ENCODE assay signal across 1 cellular context in genomic region chr13:59588717-59589067, GRCh38.
TF ChIP-seq lines count a peak whose summit lies in the region.

No MANE protein-coding gene starts in this region.

TF ChIP-seq in WTC11, 78 proteins besides CTCF, POLR2A, EP300 and RAD21 (continued from another document):
- no peak for TF ChIP-seq STAT6 (CRISPR knock-in tag; conservative IDR thresholded peaks at IDR 0.05; ENCODE audit: low read depth)
- no peak for TF ChIP-seq HMGXB4 (CRISPR knock-in tag; IDR thresholded peaks at IDR 0.05)
- TF ChIP-seq AFF4 (CRISPR knock-in tag; IDR thresholded peaks at IDR 0.05; ENCODE audit: borderline replicate concordance) = no peak
- TF ChIP-seq PREB (CRISPR knock-in tag; IDR thresholded peaks at IDR 0.05; ENCODE audit: borderline replicate concordance) = no peak
- no peak for TF ChIP-seq FOXJ3 (CRISPR knock-in tag; IDR thresholded peaks at IDR 0.05; ENCODE audit: borderline replicate concordance)
- TF ChIP-seq ARID4B (CRISPR knock-in tag; IDR thresholded peaks at IDR 0.05; ENCODE audit: borderline replicate concordance) = no peak
- TF ChIP-seq CREB1 (CRISPR knock-in tag; IDR thresholded peaks at IDR 0.05) = no peak
- no peak for TF ChIP-seq GTF2I (CRISPR knock-in tag; conservative IDR thresholded peaks at IDR 0.05)
- TF ChIP-seq NR1H2 (CRISPR knock-in tag; IDR thresholded peaks at IDR 0.05) = no peak
- TF ChIP-seq ZNF532 (CRISPR knock-in tag; IDR thresholded peaks at IDR 0.05; ENCODE audit: borderline replicate concordance) = no peak
- no peak for TF ChIP-seq ZNF232 (CRISPR knock-in tag; IDR thresholded peaks at IDR 0.05)
- TF ChIP-seq ATF1 (CRISPR knock-in tag; IDR thresholded peaks at IDR 0.05) = no peak
- TF ChIP-seq ZNF425 (CRISPR knock-in tag; conservative IDR thresholded peaks at IDR 0.05) = no peak
- no peak for TF ChIP-seq ZNF396 (CRISPR knock-in tag; IDR thresholded peaks at IDR 0.05; ENCODE audit: borderline replicate concordance)
- TF ChIP-seq ATF3 (CRISPR knock-in tag; conservative IDR thresholded peaks at IDR 0.05) = no peak
- TF ChIP-seq ZNF423 (CRISPR knock-in tag; IDR thresholded peaks at IDR 0.05) = no peak
- TF ChIP-seq MAX (CRISPR knock-in tag; IDR thresholded peaks at IDR 0.05) = no peak
TF ChIP-seq in WTC11: peak in this region for 0.
